Comparison of ENCODE assay signal across 15 cellular contexts in the genomic region with DNA sequence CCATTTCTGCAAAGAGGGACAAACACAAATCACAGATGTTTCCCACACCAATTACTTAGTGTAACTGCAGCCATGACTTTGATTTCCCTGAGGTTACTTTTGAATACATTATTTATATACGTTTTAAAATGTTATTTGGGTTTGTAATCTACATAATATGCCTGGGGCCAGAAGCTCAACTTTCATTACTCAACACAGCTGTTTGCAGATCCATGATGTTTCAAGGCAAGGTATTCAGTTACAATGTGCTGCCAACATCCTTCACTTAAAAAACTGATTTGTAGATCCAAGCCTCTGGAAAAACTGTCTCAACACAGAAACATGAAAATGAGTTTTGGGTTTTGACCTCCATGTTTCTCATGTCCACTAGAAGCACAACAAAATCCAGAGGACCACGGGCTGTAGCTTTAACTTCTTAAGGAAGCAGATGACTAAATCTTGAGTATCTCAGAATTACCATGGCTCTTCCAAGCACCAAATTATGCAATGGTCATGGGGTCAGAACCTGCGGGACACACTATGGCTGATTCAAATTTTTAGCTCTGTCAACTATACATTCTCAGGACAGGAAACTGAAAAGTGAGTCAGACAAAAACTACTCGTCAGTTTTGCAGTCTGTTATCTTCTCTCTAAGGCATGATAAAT.
DNase-seq lines count a peak whose midpoint lies in the region; ATAC-seq and TF ChIP-seq lines count a peak whose summit lies in the region.
"Had no signal": no experiment of that assay in that cellular context is flagged by ENCODE, and none has a peak within 500 bp of the region (broad histone marks: within the 10 kb centered on the region; RNA-seq: fewer than 3 reads in every experiment).

No MANE protein-coding gene starts in this region.

- H3K27me3 ChIP-seq in brain microvascular endothelial cell (replicated peaks), result no peaks in the 10 kb centered on the region
- H3K27me3 ChIP-seq: BLaER1 had no signal

- no peak for TF ChIP-seq CTCF in brain microvascular endothelial cell (IDR thresholded peaks at IDR 0.05; ENCODE audit: low read depth, low read length, missing control alignments)

- in situ Hi-C loops in brain microvascular endothelial cell (cut with HindIII; ENCODE audit: low pct_ligation_motif_present, low sequenced_read_pairs), result no loop called here

- ATAC-seq in GM19463 (IDR thresholded peaks at IDR 0.05; ENCODE audit: unreplicated experiment) (no peak), HG03097 (IDR thresholded peaks at IDR 0.05; ENCODE audit: low FRiP score, unreplicated experiment) (no peak)
- ATAC-seq: stimulated activated effector memory CD8-positive, alpha-beta T cell treated with anti-CD3 and anti-CD28 coated beads, Interleukin-12 subunit alpha, Interleukin-12 subunit beta, amount 100 ng/mL, for 72 hours had no signal

- peak; percentile 71 for DNase-seq in AG08396 (ENCODE audit: low spot score)
- peak; percentile 64 for DNase-seq in HT1080 (ENCODE audit: low read depth)
- peak; percentile 88 for DNase-seq in brain microvascular endothelial cell
- peak; percentile 85 for DNase-seq in hepatic stellate cell (ENCODE audit: low spot score)
- DNase-seq in stimulated activated CD4-positive, alpha-beta T cell treated with anti-CD3 and anti-CD28 coated beads, Interleukin-1b, Interleukin-23, amount 100 ng/mL, for 48 hours, result no peak
- no peak for DNase-seq in SW 1271 (lab: John Stamatoyannopoulos, UW)
- DNase-seq: activated CD4-positive, alpha-beta T cell treated with anti-CD3 and anti-CD28 coated beads, Interleukin-2, amount 10 ng/mL, durations not matched to agents 7 days and 5 days; erythroblast; NCI-H2171 treated with DMSO at 0.1 percent for 48 hours; stimulated activated CD4-positive, alpha-beta T cell treated with anti-CD3 and anti-CD28 coated beads, Interleukin-2, amount 100 ng/mL, for 24 hours had no signal

- no peaks in the 10 kb centered on the region for H3K36me3 ChIP-seq in brain microvascular endothelial cell (replicated peaks)
- H3K36me3 ChIP-seq: BLaER1, HAP-1 had no signal

- H3K27ac ChIP-seq in brain microvascular endothelial cell, result peak overlapping the region; percentile 79
- H3K27ac ChIP-seq: BLaER1 had no signal

- H3K4me3 ChIP-seq in brain microvascular endothelial cell (ENCODE audit: low read depth, low read length), result no peak overlapping the region
- H3K4me3 ChIP-seq: BLaER1, HAP-1 had no signal

Comparison
In these comparisons a context has a peak if more than half of its experiments do, and no peak if none do; other contexts are left out.
1. DNase-seq: peak in AG08396 (single experiment), HT1080 (single experiment), brain microvascular endothelial cell (single experiment) and hepatic stellate cell (single experiment); none in stimulated activated CD4-positive, alpha-beta T cell treated with anti-CD3 and anti-CD28 coated beads, Interleukin-1b, Interleukin-23, amount 100 ng/mL, for 48 hours (single experiment) and SW 1271 (0 of 2).